14 cellular contexts compared by ENCODE assay signal in the genomic region with DNA sequence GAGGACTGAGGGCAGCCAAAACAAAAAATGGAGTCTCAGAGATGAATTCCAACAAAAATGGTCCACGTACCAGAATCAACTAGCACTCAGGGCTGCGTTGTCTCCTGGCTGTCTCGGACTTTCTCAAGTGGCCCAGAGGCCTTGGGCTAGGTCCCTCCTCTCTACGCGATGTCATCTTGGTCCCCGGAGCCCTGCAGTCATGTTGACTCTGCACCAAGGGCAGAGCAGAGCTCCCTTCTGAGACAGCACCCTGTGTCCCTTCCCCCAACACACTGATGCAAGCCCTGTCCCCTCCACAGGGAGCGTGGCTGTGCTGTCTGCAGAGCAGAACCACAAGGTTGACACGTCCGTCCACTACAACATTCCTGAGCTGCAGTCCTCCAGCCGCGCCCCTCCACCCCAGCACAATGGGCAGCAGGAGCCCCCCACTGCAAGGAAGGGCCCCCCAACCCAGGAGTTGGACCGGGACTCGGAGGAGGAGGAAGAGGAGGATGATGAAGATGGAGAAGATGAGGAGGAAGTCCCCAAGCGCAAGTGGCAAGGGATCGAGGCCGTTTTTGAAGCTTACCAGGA.
"Had no signal": no experiment of that assay in that cellular context is flagged by ENCODE, and none has a peak within 500 bp of the region (broad histone marks: within the 10 kb centered on the region; RNA-seq: fewer than 3 reads in every experiment).

No MANE protein-coding gene starts in this region.

- H3K4me3 Mint-ChIP-seq: activated B cell treated with CpG ODN at 0.5 μM for 24 hours; activated CD4-positive, alpha-beta T cell treated with anti-CD3 and anti-CD28 coated beads, Interleukin-2, amount 10 ng/mL, durations not matched to agents 7 days and 5 days; activated naive CD4-positive, alpha-beta T cell treated with anti-CD3 and anti-CD28 coated beads, Interleukin-2, amount 10 ng/mL, durations not matched to agents 7 days and 5 days; brain; naive B cell had no signal

- H3K4me3 ChIP-seq: right atrium auricular region, testis had no signal

- H3K27me3 Mint-ChIP-seq: activated B cell treated with CpG ODN at 0.5 μM for 24 hours; activated CD4-positive, alpha-beta T cell treated with anti-CD3 and anti-CD28 coated beads, Interleukin-2, amount 10 ng/mL, durations not matched to agents 7 days and 5 days; activated naive CD4-positive, alpha-beta T cell treated with anti-CD3 and anti-CD28 coated beads, Interleukin-2, amount 10 ng/mL, durations not matched to agents 7 days and 5 days; brain; naive B cell had no signal

- H3K27me3 ChIP-seq: right atrium auricular region, testis had no signal

- H3K27ac ChIP-seq: right atrium auricular region, testis had no signal

- H3K9me3 ChIP-seq: right atrium auricular region, testis had no signal

- H3K4me1 Mint-ChIP-seq: activated B cell treated with CpG ODN at 0.5 μM for 24 hours; activated CD4-positive, alpha-beta T cell treated with anti-CD3 and anti-CD28 coated beads, Interleukin-2, amount 10 ng/mL, durations not matched to agents 7 days and 5 days; activated naive CD4-positive, alpha-beta T cell treated with anti-CD3 and anti-CD28 coated beads, Interleukin-2, amount 10 ng/mL, durations not matched to agents 7 days and 5 days had no signal

- DNase-seq: activated B cell treated with CpG ODN at 0.5 μM for 24 hours; activated CD4-positive, alpha-beta T cell treated with anti-CD3 and anti-CD28 coated beads, Interleukin-2, amount 10 ng/mL, durations not matched to agents 7 days and 5 days; activated CD8-positive, alpha-beta memory T cell treated with anti-CD3 and anti-CD28 coated beads for 24 hours; activated naive CD4-positive, alpha-beta T cell treated with anti-CD3 and anti-CD28 coated beads, Interleukin-2, amount 10 ng/mL, durations not matched to agents 7 days and 5 days; amniotic stem cell; cerebellar nuclear complex; hypothalamus; naive B cell; stimulated activated CD4-positive, alpha-beta T cell treated with anti-CD3 and anti-CD28 coated beads, Interleukin-1b, Interleukin-23, amount 100 ng/mL, for 48 hours; stimulated activated naive CD4-positive, alpha-beta T cell; testis had no signal

- H3K27ac Mint-ChIP-seq: activated B cell treated with CpG ODN at 0.5 μM for 24 hours; activated CD4-positive, alpha-beta T cell treated with anti-CD3 and anti-CD28 coated beads, Interleukin-2, amount 10 ng/mL, durations not matched to agents 7 days and 5 days; activated naive CD4-positive, alpha-beta T cell treated with anti-CD3 and anti-CD28 coated beads, Interleukin-2, amount 10 ng/mL, durations not matched to agents 7 days and 5 days; activated T-helper 2 cell treated with anti-CD3 and anti-CD28 coated beads, Interferon-gamma antibody, Interleukin-2, Interleukin-4, amounts not matched to agents 10 μg/mL and 5 μg/mL and 100 μg/mL, durations not matched to agents 14 hours and 24 hours and 36 hours had no signal

- H3K4me1 ChIP-seq: right atrium auricular region, testis had no signal

- H3K9me3 Mint-ChIP-seq: activated B cell treated with CpG ODN at 0.5 μM for 24 hours; activated CD4-positive, alpha-beta T cell treated with anti-CD3 and anti-CD28 coated beads, Interleukin-2, amount 10 ng/mL, durations not matched to agents 7 days and 5 days; activated naive CD4-positive, alpha-beta T cell treated with anti-CD3 and anti-CD28 coated beads, Interleukin-2, amount 10 ng/mL, durations not matched to agents 7 days and 5 days; activated T-helper 2 cell treated with anti-CD3 and anti-CD28 coated beads, Interferon-gamma antibody, Interleukin-2, Interleukin-4, amounts not matched to agents 10 μg/mL and 5 μg/mL and 100 μg/mL, durations not matched to agents 14 hours and 24 hours and 36 hours; brain; naive B cell had no signal
